In genomic region chr19:49613374-49613773, GRCh38 we compare ENCODE assay signal across 14 cellular contexts. TPM values are rescaled to one million over a fixed set of nuclear protein-coding genes. Genes with fewer than 3 reads are reported as not detected.
DNase-seq lines count a peak whose midpoint lies in the region; ATAC-seq, FAIRE-seq and TF ChIP-seq lines count a peak whose summit lies in the region.
"Had no signal": no experiment of that assay in that cellular context is flagged by ENCODE, and none has a peak within 500 bp of the region (broad histone marks: within the 10 kb centered on the region; RNA-seq: fewer than 3 reads in every experiment).

No MANE protein-coding gene starts in this region.

- no peak for DNase-seq in activated CD8-positive, alpha-beta memory T cell treated with anti-CD3 and anti-CD28 coated beads, Interleukin-2, amount 10 ng/mL, durations not matched to agents 7 days and 5 days
- no peak for DNase-seq in activated CD8-positive, alpha-beta memory T cell treated with anti-CD3 and anti-CD28 coated beads, Interleukin-2, amount 50 U/mL, for 48 hours
- DNase-seq in RKO (ENCODE audit: low spot score): peak; percentile 60
- no peak for DNase-seq in esophagus squamous epithelium (lab: John Stamatoyannopoulos, UW)
- DNase-seq in urothelium cell line (ENCODE audit: low spot score): no peak
- no peak for DNase-seq in inferior parietal cortex (ENCODE audit: extremely low spot score)
- DNase-seq: activated effector memory CD4-positive, alpha-beta T cell treated with Interleukin-2 at 50 U/mL for 16 hours; mesendoderm; spleen; stimulated activated naive CD4-positive, alpha-beta T cell had no signal

- H3K9me3 ChIP-seq in esophagus squamous epithelium: no peaks in the 10 kb centered on the region
- no peaks in the 10 kb centered on the region for H3K9me3 ChIP-seq in skeletal muscle satellite cell (replicated peaks; ENCODE audit: low read length)

- H3K4me2 ChIP-seq in skeletal muscle satellite cell (ENCODE audit: low read length): peak overlapping the region; percentile 34

- no peak for ATAC-seq in activated CD8-positive, alpha-beta memory T cell treated with anti-CD3 and anti-CD28 coated beads, Interleukin-2, amount 10 ng/mL, durations not matched to agents 7 days and 5 days
- ATAC-seq in GM18868 (IDR thresholded peaks at IDR 0.05; ENCODE audit: unreplicated experiment): no peak

- peaks cover 16% of the 10 kb centered on the region for H3K4me1 Mint-ChIP-seq in activated CD8-positive, alpha-beta memory T cell treated with anti-CD3 and anti-CD28 coated beads, Interleukin-2, amount 10 ng/mL, durations not matched to agents 7 days and 5 days

- no peak overlapping the region for H3K4me3 ChIP-seq in esophagus squamous epithelium
- peak overlapping the region; percentile 0 for H3K4me3 ChIP-seq in skeletal muscle satellite cell (ENCODE audit: low read length)
- H3K4me3 ChIP-seq: spleen had no signal

- H3K9ac ChIP-seq in skeletal muscle satellite cell (ENCODE audit: low read depth, low read length): peak overlapping the region; percentile 20

- no peak for TF ChIP-seq POLR2A in esophagus squamous epithelium (IDR thresholded peaks at IDR 0.05)

- no peak for FAIRE-seq in urothelium cell line (lab: Jason Lieb, UNC)
- FAIRE-seq: endometrium, TTC549 had no signal

- intact Hi-C loops in esophagus squamous epithelium (cut with DNase I): no loop called here

- H3K27ac Mint-ChIP-seq in activated CD8-positive, alpha-beta memory T cell treated with anti-CD3 and anti-CD28 coated beads, Interleukin-2, amount 10 ng/mL, durations not matched to agents 7 days and 5 days: peak overlapping the region; percentile 76

- peak overlapping the region; percentile 21 to 62 (median 39) for H3K27ac ChIP-seq in esophagus squamous epithelium

- no peak overlapping the region for H3K4me3 Mint-ChIP-seq in activated CD8-positive, alpha-beta memory T cell treated with anti-CD3 and anti-CD28 coated beads, Interleukin-2, amount 10 ng/mL, durations not matched to agents 7 days and 5 days

- TF ChIP-seq CTCF in esophagus squamous epithelium (IDR thresholded peaks at IDR 0.05): no peak

- 63 to 73% methylated on average over 4 of the region's 4 CpGs for whole genome bisulfite sequencing in esophagus squamous epithelium, 2 donors

- H3K36me3 ChIP-seq in esophagus squamous epithelium: peaks cover 22 to 90% (median 38%) of the 10 kb centered on the region in 3 donors
- H3K36me3 ChIP-seq in skeletal muscle satellite cell (ENCODE audit: insufficient read depth, low read length): peaks cover 43% of the 10 kb centered on the region

- CTCF ChIA-PET in activated CD8-positive, alpha-beta memory T cell treated with anti-CD3 and anti-CD28 coated beads, Interleukin-2, amount 10 ng/mL, durations not matched to agents 7 days and 5 days (lab: Charles Lee): no interaction called here

- H3K36me3 Mint-ChIP-seq in activated CD8-positive, alpha-beta memory T cell treated with anti-CD3 and anti-CD28 coated beads, Interleukin-2, amount 10 ng/mL, durations not matched to agents 7 days and 5 days: peaks cover 37% of the 10 kb centered on the region

- no peaks in the 10 kb centered on the region for H3K9me3 Mint-ChIP-seq in activated CD8-positive, alpha-beta memory T cell treated with anti-CD3 and anti-CD28 coated beads, Interleukin-2, amount 10 ng/mL, durations not matched to agents 7 days and 5 days (ENCODE audit: low read depth)

- H3K4me1 ChIP-seq in esophagus squamous epithelium: peaks cover 0 to 29% (median 11%) of the 10 kb centered on the region in 3 donors
- H3K4me1 ChIP-seq in skeletal muscle satellite cell (ENCODE audit: control insufficient read depth, insufficient read depth, low read length): peaks cover 30% of the 10 kb centered on the region

- H3K27me3 Mint-ChIP-seq in activated CD8-positive, alpha-beta memory T cell treated with anti-CD3 and anti-CD28 coated beads, Interleukin-2, amount 10 ng/mL, durations not matched to agents 7 days and 5 days: no peaks in the 10 kb centered on the region

- H3K27me3 ChIP-seq in esophagus squamous epithelium (no peaks in the 10 kb centered on the region), skeletal muscle satellite cell (ENCODE audit: control insufficient read depth, insufficient read depth, low read length) (no peaks in the 10 kb centered on the region)
- H3K27me3 ChIP-seq: spleen had no signal

RNA-seq across cellular contexts. Expression of gene PRR12, which starts 22.4 kb away (rescaled TPM):
- total RNA-seq in activated CD8-positive, alpha-beta memory T cell treated with anti-CD3 and anti-CD28 coated beads, Interleukin-2, amount 10 ng/mL, durations not matched to agents 7 days and 5 days: 10 to 100 TPM; 34.8 to 46.5 TPM
- 10 to 100 TPM in 1 of 4 donors, 1 to 10 TPM in 3; 4.5 to 11.9 (median 7.7) TPM for total RNA-seq in esophagus squamous epithelium
- 2.5 and 3.5 TPM in 2 replicates for total RNA-seq in skeletal muscle satellite cell (2012; rRNA removed)

RNA-seq across cellular contexts. Expression of gene RRAS, which starts 26.6 kb away (rescaled TPM):
- total RNA-seq in activated CD8-positive, alpha-beta memory T cell treated with anti-CD3 and anti-CD28 coated beads, Interleukin-2, amount 10 ng/mL, durations not matched to agents 7 days and 5 days: 1 to 10 TPM; 6.6 to 9.6 TPM
- total RNA-seq in esophagus squamous epithelium: 10 to 100 TPM in 3 of 4 donors, 1 to 10 TPM in 1; 6.3 to 40.8 (median 12.8) TPM
- total RNA-seq in skeletal muscle satellite cell (2012; rRNA removed): 40.8 and 59.8 TPM in 2 replicates

RNA-seq across cellular contexts. Expression of gene SCAF1, which starts 28.6 kb away (rescaled TPM):
- 10 to 100 TPM; 78.8 to 79.3 TPM for total RNA-seq in activated CD8-positive, alpha-beta memory T cell treated with anti-CD3 and anti-CD28 coated beads, Interleukin-2, amount 10 ng/mL, durations not matched to agents 7 days and 5 days
- total RNA-seq in esophagus squamous epithelium: 10 to 100 TPM; 11.0 to 24.8 (median 15.2) TPM
- total RNA-seq in skeletal muscle satellite cell (2012; rRNA removed): 17.9 and 20.0 TPM in 2 replicates

RNA-seq across cellular contexts. Expression of gene PRRG2, which starts 32.3 kb away (rescaled TPM):
- 1 to 10 TPM in 1 of 2 experiments, under 1 TPM in 1; 0.49 to 2.4 TPM for total RNA-seq in activated CD8-positive, alpha-beta memory T cell treated with anti-CD3 and anti-CD28 coated beads, Interleukin-2, amount 10 ng/mL, durations not matched to agents 7 days and 5 days
- total RNA-seq in esophagus squamous epithelium: 10 to 100 TPM in 1 of 4 donors, 1 to 10 TPM in 3; 7.7 to 19.8 (median 8.8) TPM
- 0.25 and 0.44 TPM in 2 replicates for total RNA-seq in skeletal muscle satellite cell (2012; rRNA removed)

RNA-seq across cellular contexts. Expression of gene NOSIP, which starts 33.0 kb away (rescaled TPM):
- 10 to 100 TPM; 77.3 to 96.1 TPM for total RNA-seq in activated CD8-positive, alpha-beta memory T cell treated with anti-CD3 and anti-CD28 coated beads, Interleukin-2, amount 10 ng/mL, durations not matched to agents 7 days and 5 days
- 10 to 100 TPM; 37.8 to 50.7 (median 40.2) TPM for total RNA-seq in esophagus squamous epithelium
- total RNA-seq in skeletal muscle satellite cell (2012; rRNA removed): 77.1 and 90.6 TPM in 2 replicates
